ENCODE assay signal across 34 cellular contexts in the genomic region with DNA sequence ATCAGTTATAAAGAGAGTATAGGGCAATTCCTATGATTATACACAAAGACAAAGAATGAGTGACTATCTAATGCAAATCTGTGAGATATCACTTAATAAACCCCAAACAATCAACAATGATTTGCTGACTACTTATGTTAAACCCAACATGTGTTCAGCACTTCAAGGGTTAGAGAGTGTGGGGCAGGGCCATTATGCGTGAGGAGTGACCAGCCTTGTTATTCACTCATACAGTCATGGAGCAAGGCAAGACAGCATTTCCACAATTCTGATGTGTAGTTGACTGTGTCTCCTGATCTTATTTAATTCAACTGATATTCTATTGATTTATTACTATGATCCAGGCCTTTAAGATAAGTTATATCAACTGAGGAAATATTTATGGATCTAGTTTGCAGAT.
"Had no signal": no experiment of that assay in that cellular context is flagged by ENCODE, and none has a peak within 500 bp of the region (broad histone marks: within the 10 kb centered on the region; RNA-seq: fewer than 3 reads in every experiment).

No MANE protein-coding gene starts in this region.

- H3K9me3 Mint-ChIP-seq: activated T-helper 2 cell treated with anti-CD3 and anti-CD28 coated beads, Interferon-gamma antibody, Interleukin-2, Interleukin-4, amounts not matched to agents 10 μg/mL and 5 μg/mL and 100 μg/mL, durations not matched to agents 14 hours and 24 hours and 36 hours had no signal

- H3K27ac ChIP-seq: ascending aorta, Peyer's patch, VCaP had no signal

- H3K27ac Mint-ChIP-seq: activated B cell treated with CpG ODN at 0.5 μM for 24 hours; activated CD4-positive, alpha-beta memory T cell treated with anti-CD3 and anti-CD28 coated beads, Interleukin-2, amount 10 ng/mL, durations not matched to agents 7 days and 5 days; activated CD8-positive, alpha-beta memory T cell treated with anti-CD3 and anti-CD28 coated beads, Interleukin-2, amount 10 ng/mL, durations not matched to agents 7 days and 5 days; activated naive CD4-positive, alpha-beta T cell treated with anti-CD3 and anti-CD28 coated beads, Interleukin-2, amount 50 U/mL, for 24 hours; activated naive CD8-positive, alpha-beta T cell treated with anti-CD3 and anti-CD28 coated beads, Interleukin-2, amount 10 ng/mL, durations not matched to agents 7 days and 5 days; activated T-cell treated with anti-CD3 and anti-CD28 coated beads, Interleukin-2, amount 50 U/mL, for 72 hours; activated T-helper 2 cell treated with anti-CD3 and anti-CD28 coated beads, Interferon-gamma antibody, Interleukin-2, Interleukin-4, amounts not matched to agents 10 μg/mL and 5 μg/mL and 100 μg/mL, durations not matched to agents 14 hours and 24 hours and 36 hours had no signal

- ATAC-seq: activated CD8-positive, alpha-beta memory T cell treated with anti-CD3 and anti-CD28 coated beads, Interleukin-2, amount 10 ng/mL, durations not matched to agents 7 days and 5 days; activated T-cell treated with anti-CD3 and anti-CD28 coated beads, Interleukin-2, amount 50 U/mL, for 72 hours; PC-3 had no signal

- H3K4me1 Mint-ChIP-seq: activated B cell treated with CpG ODN at 0.5 μM for 24 hours; activated CD4-positive, alpha-beta memory T cell treated with anti-CD3 and anti-CD28 coated beads, Interleukin-2, amount 10 ng/mL, durations not matched to agents 7 days and 5 days; activated CD8-positive, alpha-beta memory T cell treated with anti-CD3 and anti-CD28 coated beads, Interleukin-2, amount 10 ng/mL, durations not matched to agents 7 days and 5 days; activated naive CD4-positive, alpha-beta T cell treated with anti-CD3 and anti-CD28 coated beads, Interleukin-2, amount 50 U/mL, for 24 hours; activated naive CD8-positive, alpha-beta T cell treated with anti-CD3 and anti-CD28 coated beads, Interleukin-2, amount 10 ng/mL, durations not matched to agents 7 days and 5 days had no signal

- H3K4me3 ChIP-seq: ascending aorta, Peyer's patch had no signal

- H3K9me3 ChIP-seq: ascending aorta, Peyer's patch had no signal

- H3K4me3 Mint-ChIP-seq: activated B cell treated with CpG ODN at 0.5 μM for 24 hours; activated CD4-positive, alpha-beta memory T cell treated with anti-CD3 and anti-CD28 coated beads, Interleukin-2, amount 10 ng/mL, durations not matched to agents 7 days and 5 days; activated CD8-positive, alpha-beta memory T cell treated with anti-CD3 and anti-CD28 coated beads, Interleukin-2, amount 10 ng/mL, durations not matched to agents 7 days and 5 days; activated naive CD4-positive, alpha-beta T cell treated with anti-CD3 and anti-CD28 coated beads, Interleukin-2, amount 50 U/mL, for 24 hours; activated naive CD8-positive, alpha-beta T cell treated with anti-CD3 and anti-CD28 coated beads, Interleukin-2, amount 10 ng/mL, durations not matched to agents 7 days and 5 days; activated T-cell treated with anti-CD3 and anti-CD28 coated beads, Interleukin-2, amount 50 U/mL, for 72 hours had no signal

- H3K27me3 ChIP-seq: ascending aorta, Peyer's patch had no signal

- H3K27me3 Mint-ChIP-seq: activated CD4-positive, alpha-beta memory T cell treated with anti-CD3 and anti-CD28 coated beads, Interleukin-2, amount 10 ng/mL, durations not matched to agents 7 days and 5 days; activated CD8-positive, alpha-beta memory T cell treated with anti-CD3 and anti-CD28 coated beads, Interleukin-2, amount 10 ng/mL, durations not matched to agents 7 days and 5 days; activated naive CD8-positive, alpha-beta T cell treated with anti-CD3 and anti-CD28 coated beads, Interleukin-2, amount 10 ng/mL, durations not matched to agents 7 days and 5 days had no signal

- H3K36me3 ChIP-seq: ascending aorta, Peyer's patch had no signal

- DNase-seq: activated B cell treated with CpG ODN at 0.5 μM for 24 hours; activated CD4-positive, alpha-beta memory T cell treated with anti-CD3 and anti-CD28 coated beads, Interleukin-2, amount 10 ng/mL, durations not matched to agents 7 days and 5 days; activated CD4-positive, alpha-beta T cell treated with anti-CD3 and anti-CD28 coated beads for 4 hours; activated CD4-positive, alpha-beta T cell treated with anti-CD3 and anti-CD28 coated beads, Interleukin-2, amount 50 U/mL, for 1 hour; activated CD4-positive, CD25-positive, alpha-beta regulatory T cell treated with anti-CD3 and anti-CD28 coated beads, Interleukin-2, amount 50 U/mL, for 72 hours; activated CD8-positive, alpha-beta memory T cell treated with anti-CD3 and anti-CD28 coated beads for 24 hours; activated CD8-positive, alpha-beta memory T cell treated with anti-CD3 and anti-CD28 coated beads, Interleukin-2, amount 10 ng/mL, durations not matched to agents 7 days and 5 days; activated gamma-delta T cell; activated naive CD4-positive, alpha-beta T cell treated with Interleukin-2 at 50 U/mL for 16 hours; activated naive CD8-positive, alpha-beta T cell treated with anti-CD3 and anti-CD28 coated beads, Interleukin-2, amount 10 ng/mL, durations not matched to agents 7 days and 5 days; activated T-cell treated with anti-CD3 and anti-CD28 coated beads, Interleukin-2, amount 50 U/mL, for 1 hour; activated T-cell treated with anti-CD3 and anti-CD28 coated beads, Interleukin-2, amount 50 U/mL, for 72 hours; amygdala; caudate nucleus; Karpas-422; KBM-7; NCI-H1105; NCI-H1417 treated with DMSO at 0.1 percent for 48 hours; NCI-H187 treated with DMSO at 0.1 percent for 48 hours; NCI-H2081; NCI-H226; NCI-H446 treated with DMSO at 0.1 percent for 48 hours; NCI-H524 treated with DMSO at 0.1 percent for 48 hours; PC-3; Peyer's patch; RPMI8226; SW 1271; T-helper 1 cell; T-helper 2 cell; T-helper 9 cell had no signal

- H3K36me3 Mint-ChIP-seq: activated CD8-positive, alpha-beta memory T cell treated with anti-CD3 and anti-CD28 coated beads, Interleukin-2, amount 10 ng/mL, durations not matched to agents 7 days and 5 days; activated naive CD4-positive, alpha-beta T cell treated with anti-CD3 and anti-CD28 coated beads, Interleukin-2, amount 50 U/mL, for 24 hours; activated naive CD8-positive, alpha-beta T cell treated with anti-CD3 and anti-CD28 coated beads, Interleukin-2, amount 10 ng/mL, durations not matched to agents 7 days and 5 days had no signal

- H3K4me1 ChIP-seq: ascending aorta, Peyer's patch had no signal
